Comparison of ENCODE assay signal across 17 cellular contexts in genomic region chr1:114337417-114337816, GRCh38.
A peak's percentile ranks its signal among the peaks of the same experiment; 100 is the strongest.
DNase-seq lines count a peak whose midpoint lies in the region; ATAC-seq and TF ChIP-seq lines count a peak whose summit lies in the region.
"Had no signal": no experiment of that assay in that cellular context is flagged by ENCODE, and none has a peak within 500 bp of the region (broad histone marks: within the 10 kb centered on the region; RNA-seq: fewer than 3 reads in every experiment).

No MANE protein-coding gene starts in this region.

- H3K27me3 ChIP-seq in esophagus muscularis mucosa, result no peaks in the 10 kb centered on the region
- H3K27me3 ChIP-seq in smooth muscle cell (ENCODE audit: low read depth), result no peaks in the 10 kb centered on the region
- H3K27me3 ChIP-seq: BLaER1 treated with 17β-estradiol and CSF1 and Interleukin-3, amounts not matched to agents 10 nM and 100 nM had no signal

- no peak overlapping the region for H3K4me3 ChIP-seq in esophagus muscularis mucosa
- no peak overlapping the region for H3K4me3 ChIP-seq in smooth muscle cell
- H3K4me3 ChIP-seq in lower leg skin (ENCODE audit: low read depth, poor library complexity, severe bottlenecking), result no peak overlapping the region
- H3K4me3 ChIP-seq: A549; BLaER1 treated with 17β-estradiol and CSF1 and Interleukin-3, amounts not matched to agents 10 nM and 100 nM had no signal

- peaks cover 96 to 99% of the 10 kb centered on the region in 2 donors for H3K4me1 Mint-ChIP-seq in natural killer cell
- H3K4me1 Mint-ChIP-seq in natural killer cell treated with Interleukin-12 subunit alpha and Interleukin-12 subunit beta and Interleukin-15 and Interleukin-18, amount 100 ng/mL, for 72 hours (ENCODE audit: low read depth in 2 of 2), result peaks cover 69 to 84% of the 10 kb centered on the region in 2 donors
- H3K4me1 Mint-ChIP-seq: B cell had no signal

- intact Hi-C loops in natural killer cell (cut with micrococcal nuclease) (no loop called here), esophagus muscularis mucosa (cut with DNase I) (no loop called here), lower leg skin (cut with DNase I; ENCODE audit: low total_unique reads) (no loop called here)

- no peak overlapping the region for H3K9ac ChIP-seq in smooth muscle cell (ENCODE audit: low read depth)
- H3K9ac ChIP-seq: BLaER1 treated with 17β-estradiol and CSF1 and Interleukin-3, amounts not matched to agents 10 nM and 100 nM had no signal

- TF ChIP-seq POLR2A in esophagus muscularis mucosa (IDR thresholded peaks at IDR 0.05; ENCODE audit: low read depth) (no peak), lower leg skin (IDR thresholded peaks at IDR 0.05) (no peak)

- no peak for TF ChIP-seq CTCF in natural killer cell (IDR thresholded peaks at IDR 0.05)
- TF ChIP-seq CTCF in esophagus muscularis mucosa (IDR thresholded peaks at IDR 0.05), result no peak
- TF ChIP-seq CTCF in smooth muscle cell (IDR thresholded peaks at IDR 0.05; ENCODE audit: borderline replicate concordance, insufficient read depth, poor library complexity, severe bottlenecking), result no peak
- TF ChIP-seq CTCF in lower leg skin (IDR thresholded peaks at IDR 0.05), result no peak

- 89% methylated on average over 4 of the region's 4 CpGs for WGBS in esophagus muscularis mucosa
- WGBS in smooth muscle cell (ENCODE audit: low lambda C conversion rate), result 92% methylated on average over 4 of the region's 4 CpGs
- 85 to 89% methylated on average over 4 of the region's 4 CpGs for WGBS in lower leg skin, 2 donors

- DNase-seq in natural killer cell (no peak), esophagus muscularis mucosa (ENCODE audit: extremely low spot score) (peak; percentile 8), smooth muscle cell (lab: John Stamatoyannopoulos, UW; ENCODE audit: unreplicated experiment) (no peak), lower leg skin (ENCODE audit: low spot score in 2 of 2) (no peak)
- DNase-seq in natural killer cell treated with Interleukin-12 subunit alpha and Interleukin-12 subunit beta and Interleukin-15 and Interleukin-18, amount 100 ng/mL, for 72 hours (ENCODE audit: low spot score), result no peak
- DNase-seq: AML-193; Caco-2; Calu3; CD4-positive, alpha-beta T cell; CD8-positive, alpha-beta T cell; DMS79 treated with DMSO at 0.1 percent for 48 hours; GF-D8 had no signal

- no peaks in the 10 kb centered on the region for H3K36me3 ChIP-seq in esophagus muscularis mucosa
- no peaks in the 10 kb centered on the region for H3K36me3 ChIP-seq in smooth muscle cell (ENCODE audit: low read depth)
- H3K36me3 ChIP-seq: BLaER1 treated with 17β-estradiol and CSF1 and Interleukin-3, amounts not matched to agents 10 nM and 100 nM had no signal

- H3K36me3 Mint-ChIP-seq in natural killer cell, result no peaks in the 10 kb centered on the region
- no peaks in the 10 kb centered on the region for H3K36me3 Mint-ChIP-seq in natural killer cell treated with Interleukin-12 subunit alpha and Interleukin-12 subunit beta and Interleukin-15 and Interleukin-18, amount 100 ng/mL, for 72 hours
- H3K36me3 Mint-ChIP-seq: CD8-positive, alpha-beta T cell had no signal

- peak overlapping the region; percentile 21 for H3K4me3 Mint-ChIP-seq in natural killer cell
- H3K4me3 Mint-ChIP-seq in natural killer cell treated with Interleukin-12 subunit alpha and Interleukin-12 subunit beta and Interleukin-15 and Interleukin-18, amount 100 ng/mL, for 72 hours, result no peak overlapping the region
- H3K4me3 Mint-ChIP-seq: B cell; CD4-positive, alpha-beta T cell; CD8-positive, alpha-beta T cell had no signal

- H3K27ac ChIP-seq in esophagus muscularis mucosa (replicated peaks in 1 of 4), result no peak overlapping the region
- no peak overlapping the region for H3K27ac ChIP-seq in smooth muscle cell (ENCODE audit: low read depth)
- H3K27ac ChIP-seq: 22Rv1; A549; BLaER1 treated with 17β-estradiol and CSF1 and Interleukin-3, amounts not matched to agents 10 nM and 100 nM; C4-2B had no signal

- TF ChIP-seq EP300 in esophagus muscularis mucosa (IDR thresholded peaks at IDR 0.05), result no peak

- no peak overlapping the region for H3K4me2 ChIP-seq in smooth muscle cell
- H3K4me2 ChIP-seq: A549 had no signal

- no peak overlapping the region for H2AFZ ChIP-seq in smooth muscle cell (ENCODE audit: low read depth)

- H3F3A ChIP-seq in smooth muscle cell (ENCODE audit: low read depth), result no peaks in the 10 kb centered on the region

- peak overlapping the region in 1 of 2 donors; percentile 57 for H3K27ac Mint-ChIP-seq in natural killer cell
- peak overlapping the region in 1 of 2 donors; percentile 71 for H3K27ac Mint-ChIP-seq in natural killer cell treated with Interleukin-12 subunit alpha and Interleukin-12 subunit beta and Interleukin-15 and Interleukin-18, amount 100 ng/mL, for 72 hours
- H3K27ac Mint-ChIP-seq: B cell; CD8-positive, alpha-beta T cell had no signal

- H3K9me3 ChIP-seq in esophagus muscularis mucosa (no peaks in the 10 kb centered on the region), smooth muscle cell (replicated peaks; ENCODE audit: low read depth) (no peaks in the 10 kb centered on the region)
- H3K9me3 ChIP-seq: A549; BLaER1 treated with 17β-estradiol and CSF1 and Interleukin-3, amounts not matched to agents 10 nM and 100 nM; Caco-2 had no signal

- H3K4me1 ChIP-seq in esophagus muscularis mucosa, result no peaks in the 10 kb centered on the region
- H3K4me1 ChIP-seq in smooth muscle cell (ENCODE audit: low read depth), result no peaks in the 10 kb centered on the region
- H3K4me1 ChIP-seq: A549, Caco-2 had no signal

- H3K9me3 Mint-ChIP-seq in natural killer cell, result peaks cover 0 to 4% of the 10 kb centered on the region in 2 donors
- peaks cover 12% of the 10 kb centered on the region for H3K9me3 Mint-ChIP-seq in natural killer cell treated with Interleukin-12 subunit alpha and Interleukin-12 subunit beta and Interleukin-15 and Interleukin-18, amount 100 ng/mL, for 72 hours
- H3K9me3 Mint-ChIP-seq: CD4-positive, alpha-beta T cell had no signal

- H3K79me2 ChIP-seq in smooth muscle cell (ENCODE audit: low read depth), result no peaks in the 10 kb centered on the region

- no peaks in the 10 kb centered on the region for H4K20me1 ChIP-seq in smooth muscle cell (ENCODE audit: low read depth)
- H4K20me1 ChIP-seq: BLaER1 treated with 17β-estradiol and CSF1 and Interleukin-3, amounts not matched to agents 10 nM and 100 nM had no signal

- H3K27me3 Mint-ChIP-seq in natural killer cell (ENCODE audit: low read depth in 2 of 2), result no peaks in the 10 kb centered on the region
- H3K27me3 Mint-ChIP-seq in natural killer cell treated with Interleukin-12 subunit alpha and Interleukin-12 subunit beta and Interleukin-15 and Interleukin-18, amount 100 ng/mL, for 72 hours, result no peaks in the 10 kb centered on the region
- H3K27me3 Mint-ChIP-seq: CD4-positive, alpha-beta T cell had no signal

- no peak for ATAC-seq in natural killer cell
- ATAC-seq in natural killer cell treated with Interleukin-12 subunit alpha and Interleukin-12 subunit beta and Interleukin-15 and Interleukin-18, amount 100 ng/mL, for 72 hours, result no peak
- ATAC-seq: A549; CD8-positive, alpha-beta T cell had no signal
